ENCODE assay signal across 1 cellular context in genomic region chr14:54475187-54475881, GRCh38.
TF ChIP-seq lines count a peak whose summit lies in the region.

No MANE protein-coding gene starts in this region.

TF ChIP-seq in HepG2, 621 proteins besides CTCF, POLR2A, EP300 and RAD21:
- TF ChIP-seq SNAPC2 (CRISPR knock-in tag; IDR thresholded peaks at IDR 0.05) (no peak), RFX1 (IDR thresholded peaks at IDR 0.05) (peak; percentile 34; the same call in 1 of the 2 replicates), MAFK (conservative IDR thresholded peaks at IDR 0.05 in 1 of 2, IDR thresholded peaks at IDR 0.05 in 1 of 2; ENCODE audit: low read length in 2 of 2) (peak in 1 of 2 experiments; percentile 52; a peak in 2 of 4 replicates), MAFF (IDR thresholded peaks at IDR 0.05; ENCODE audit: low read depth, low read length) (peak; percentile 44; the same call in 1 of the 2 replicates), HOXA9 (CRISPR knock-in tag; IDR thresholded peaks at IDR 0.05; ENCODE audit: borderline replicate concordance) (no peak)
TF ChIP-seq in HepG2: peak in this region for 3.
